In the genomic region with DNA sequence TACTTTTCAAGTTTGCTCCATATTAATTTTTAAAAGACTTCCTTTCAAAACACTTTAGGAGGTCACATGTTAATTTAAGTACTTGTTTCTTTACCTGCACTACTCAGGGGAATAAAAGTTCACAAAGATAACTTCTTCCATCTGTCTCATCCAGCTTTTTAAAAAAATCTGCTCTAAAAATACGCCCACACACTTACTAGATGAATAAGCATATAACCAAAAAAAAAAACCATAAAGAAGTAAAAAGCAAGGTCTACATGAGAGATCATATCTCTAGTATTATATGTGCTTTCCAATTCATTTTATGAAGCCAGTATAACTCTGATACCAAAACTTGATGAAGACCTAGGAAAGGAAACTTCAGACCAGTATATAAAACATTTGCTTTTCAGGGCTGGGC, we compare ENCODE assay signal across 26 cellular contexts. TPM values are rescaled to one million over a fixed set of nuclear protein-coding genes. Genes with fewer than 3 reads are reported as not detected.
DNase-seq lines count a peak whose midpoint lies in the region; ATAC-seq, FAIRE-seq and TF ChIP-seq lines count a peak whose summit lies in the region.
"Had no signal": no experiment of that assay in that cellular context is flagged by ENCODE, and none has a peak within 500 bp of the region (broad histone marks: within the 10 kb centered on the region; RNA-seq: fewer than 3 reads in every experiment).

No MANE protein-coding gene starts in this region.

- peak; percentile 75 for ATAC-seq in activated CD4-positive, alpha-beta T cell treated with anti-CD3 and anti-CD28 coated beads for 36 hours
- peak; percentile 30 for ATAC-seq in naive thymus-derived CD4-positive, alpha-beta T cell
- no peak for ATAC-seq in GM18870 (IDR thresholded peaks at IDR 0.05; ENCODE audit: unreplicated experiment)
- ATAC-seq: esophagus mucosa had no signal

- peak overlapping the region; percentile 60 for H3K27ac ChIP-seq in naive thymus-derived CD4-positive, alpha-beta T cell (ENCODE audit: low read depth, low read length)
- H3K27ac ChIP-seq: ascending aorta, SK-N-MC, suprapubic skin had no signal

- no peak for TF ChIP-seq CTCF in Caco-2 (IDR thresholded peaks at IDR 0.05; ENCODE audit: insufficient read depth in 1 of 2, low read depth in 1 of 2, low read length in 1 of 2, severe bottlenecking in 1 of 2, unreplicated experiment in 1 of 2)

- CTCF ChIA-PET in activated CD4-positive, alpha-beta T cell treated with anti-CD3 and anti-CD28 coated beads for 36 hours (lab: Charles Lee), result interaction anchor here (0.6 to 2.3 kb wide), 13 partner anchors 10 to 1861 kb away, joined by 3 to 7 read pairs (median 3); no protein-coding TSS in a partner anchor
- CTCF ChIA-PET in naive thymus-derived CD4-positive, alpha-beta T cell (lab: Charles Lee), result interaction anchor here (0.6 to 2.2 kb wide), 6 partner anchors 21 to 265 kb away, joined by 3 to 8 read pairs (median 4); no protein-coding TSS in a partner anchor
- CTCF ChIA-PET in Caco-2 (lab: Charles Lee), result no interaction called here

- H3K4me3 Mint-ChIP-seq in activated CD4-positive, alpha-beta T cell treated with anti-CD3 and anti-CD28 coated beads for 36 hours, result peak overlapping the region; percentile 10
- H3K4me3 Mint-ChIP-seq in activated T-helper 2 cell treated with anti-CD3 and anti-CD28 coated beads, Interferon-gamma antibody, Interleukin-2, Interleukin-4, amounts not matched to agents 10 μg/mL and 5 μg/mL and 100 μg/mL, durations not matched to agents 14 hours and 24 hours and 36 hours (ENCODE audit: low read depth), result peak overlapping the region; percentile 19
- peak overlapping the region; percentile 4 to 74 (median 66) for H3K4me3 Mint-ChIP-seq in naive thymus-derived CD4-positive, alpha-beta T cell
- no peak overlapping the region for H3K4me3 Mint-ChIP-seq in Caco-2 (ENCODE audit: unreplicated experiment)

- DNase-seq in activated CD4-positive, alpha-beta T cell treated with anti-CD3 and anti-CD28 coated beads for 36 hours, result no peak
- no peak for DNase-seq in activated CD4-positive, alpha-beta T cell treated with anti-CD3 and anti-CD28 coated beads for 48 hours
- no peak for DNase-seq in GM19239 (ENCODE audit: insufficient read length, low spot score)
- no peak for DNase-seq in activated T-helper 2 cell treated with anti-CD3 and anti-CD28 coated beads, Interferon-gamma antibody, Interleukin-2, Interleukin-4, amounts not matched to agents 10 μg/mL and 5 μg/mL and 100 μg/mL, durations not matched to agents 14 hours and 24 hours and 36 hours (ENCODE audit: low spot score)
- DNase-seq in naive thymus-derived CD4-positive, alpha-beta T cell, result peak in 1 of 9 donors; percentile 37
- no peak for DNase-seq in EL
- DNase-seq in Caco-2, result no peak
- DNase-seq: 8988T; activated CD4-positive, alpha-beta T cell treated with anti-CD3 and anti-CD28 coated beads, Interleukin-2, amount 50 U/mL, for 48 hours; activated effector memory CD4-positive, alpha-beta T cell treated with Interleukin-2 at 50 U/mL for 16 hours; Kasumi-1; kidney glomerular epithelial cell; NCI-H1092; NCI-H510A; NK-92 treated with Interleukin-12 subunit alpha and Interleukin-12 subunit beta, amount 100 ng/mL, for 24 hours; RPMI8226 had no signal

- peaks cover 0 to 25% (median 9%) of the 10 kb centered on the region in 3 experiments for H3K36me3 ChIP-seq in naive thymus-derived CD4-positive, alpha-beta T cell (ENCODE audit: control insufficient read depth in 2 of 3, insufficient read depth in 3 of 3, low read length in 3 of 3)
- H3K36me3 ChIP-seq in Caco-2 (ENCODE audit: control insufficient read depth, insufficient read depth, low read length), result no peaks in the 10 kb centered on the region
- H3K36me3 ChIP-seq: ascending aorta, suprapubic skin had no signal

- H3K36me3 Mint-ChIP-seq in activated CD4-positive, alpha-beta T cell treated with anti-CD3 and anti-CD28 coated beads for 36 hours (ENCODE audit: low read depth), result peaks cover 33% of the 10 kb centered on the region
- peaks cover 53% of the 10 kb centered on the region for H3K36me3 Mint-ChIP-seq in activated T-helper 2 cell treated with anti-CD3 and anti-CD28 coated beads, Interferon-gamma antibody, Interleukin-2, Interleukin-4, amounts not matched to agents 10 μg/mL and 5 μg/mL and 100 μg/mL, durations not matched to agents 14 hours and 24 hours and 36 hours (ENCODE audit: low read depth)
- peaks cover 3 to 26% (median 23%) of the 10 kb centered on the region in 5 donors for H3K36me3 Mint-ChIP-seq in naive thymus-derived CD4-positive, alpha-beta T cell
- no peaks in the 10 kb centered on the region for H3K36me3 Mint-ChIP-seq in Caco-2 (ENCODE audit: insufficient read depth, unreplicated experiment)

- no TSS peak for BruUV-seq in Caco-2 (replicated peaks; lab: Mats Ljungman, UMichigan)

- peaks cover 51 to 55% of the 10 kb centered on the region in 2 donors for H3K4me1 ChIP-seq in naive thymus-derived CD4-positive, alpha-beta T cell (ENCODE audit: control insufficient read depth in 2 of 2, insufficient read depth in 2 of 2, low read length in 2 of 2)
- no peaks in the 10 kb centered on the region for H3K4me1 ChIP-seq in Caco-2
- H3K4me1 ChIP-seq: ascending aorta, suprapubic skin had no signal

- no peaks in the 10 kb centered on the region for H3K9me3 ChIP-seq in naive thymus-derived CD4-positive, alpha-beta T cell (ENCODE audit: control insufficient read depth in 2 of 3, low read length in 3 of 3)
- no peaks in the 10 kb centered on the region for H3K9me3 ChIP-seq in Caco-2
- H3K9me3 ChIP-seq: ascending aorta, suprapubic skin had no signal

- H3K27me3 Mint-ChIP-seq in activated CD4-positive, alpha-beta T cell treated with anti-CD3 and anti-CD28 coated beads for 36 hours, result no peaks in the 10 kb centered on the region
- H3K27me3 Mint-ChIP-seq in activated T-helper 2 cell treated with anti-CD3 and anti-CD28 coated beads, Interferon-gamma antibody, Interleukin-2, Interleukin-4, amounts not matched to agents 10 μg/mL and 5 μg/mL and 100 μg/mL, durations not matched to agents 14 hours and 24 hours and 36 hours (ENCODE audit: low read depth), result no peaks in the 10 kb centered on the region
- H3K27me3 Mint-ChIP-seq in naive thymus-derived CD4-positive, alpha-beta T cell, result no peaks in the 10 kb centered on the region
- H3K27me3 Mint-ChIP-seq in Caco-2 (ENCODE audit: insufficient read depth, unreplicated experiment), result peaks cover 28% of the 10 kb centered on the region

- peak overlapping the region; percentile 85 for H3K27ac Mint-ChIP-seq in activated CD4-positive, alpha-beta T cell treated with anti-CD3 and anti-CD28 coated beads for 36 hours
- peak overlapping the region; percentile 64 for H3K27ac Mint-ChIP-seq in activated T-helper 2 cell treated with anti-CD3 and anti-CD28 coated beads, Interferon-gamma antibody, Interleukin-2, Interleukin-4, amounts not matched to agents 10 μg/mL and 5 μg/mL and 100 μg/mL, durations not matched to agents 14 hours and 24 hours and 36 hours
- H3K27ac Mint-ChIP-seq in naive thymus-derived CD4-positive, alpha-beta T cell, result peak overlapping the region; percentile 16 to 96 (median 85)
- no peak overlapping the region for H3K27ac Mint-ChIP-seq in Caco-2 (ENCODE audit: unreplicated experiment)

- FAIRE-seq in GM19239 (lab: Jason Lieb, UNC), result peak; percentile 52
- FAIRE-seq: urothelium cell line had no signal

- intact Hi-C loops in activated CD4-positive, alpha-beta T cell treated with anti-CD3 and anti-CD28 coated beads for 36 hours (cut with DNase I, micrococcal nuclease), result loop anchor here (1.0 to 10.0 kb wide), 7 partner anchors 14 to 502 kb away; no protein-coding TSS in a partner anchor
- intact Hi-C loops in activated T-helper 2 cell treated with anti-CD3 and anti-CD28 coated beads, Interferon-gamma antibody, Interleukin-2, Interleukin-4, amounts not matched to agents 10 μg/mL and 5 μg/mL and 100 μg/mL, durations not matched to agents 14 hours and 24 hours and 36 hours (cut with micrococcal nuclease), result loop anchor here (1.0 to 2.0 kb wide), 4 partner anchors 10 to 44 kb away; no protein-coding TSS in a partner anchor
- intact Hi-C loops in naive thymus-derived CD4-positive, alpha-beta T cell (cut with micrococcal nuclease), result loop anchor here (1.0 to 5.0 kb wide), 5 partner anchors 14 to 60 kb away; no protein-coding TSS in a partner anchor
- intact Hi-C loops in Caco-2 (cut with micrococcal nuclease; ENCODE audit: unreplicated experiment), result no loop called here

- no peak overlapping the region for H3K4me3 ChIP-seq in naive thymus-derived CD4-positive, alpha-beta T cell (ENCODE audit: low read length)
- no peak overlapping the region for H3K4me3 ChIP-seq in Caco-2 (ENCODE audit: low read depth, low read length)
- H3K4me3 ChIP-seq: ascending aorta, SK-N-MC, suprapubic skin had no signal

- no peaks in the 10 kb centered on the region for H3K9me3 Mint-ChIP-seq in activated CD4-positive, alpha-beta T cell treated with anti-CD3 and anti-CD28 coated beads for 36 hours (ENCODE audit: low read depth)
- no peaks in the 10 kb centered on the region for H3K9me3 Mint-ChIP-seq in activated T-helper 2 cell treated with anti-CD3 and anti-CD28 coated beads, Interferon-gamma antibody, Interleukin-2, Interleukin-4, amounts not matched to agents 10 μg/mL and 5 μg/mL and 100 μg/mL, durations not matched to agents 14 hours and 24 hours and 36 hours
- no peaks in the 10 kb centered on the region for H3K9me3 Mint-ChIP-seq in naive thymus-derived CD4-positive, alpha-beta T cell
- H3K9me3 Mint-ChIP-seq in Caco-2 (ENCODE audit: unreplicated experiment), result no peaks in the 10 kb centered on the region

- H3K27me3 ChIP-seq in naive thymus-derived CD4-positive, alpha-beta T cell (ENCODE audit: control insufficient read depth in 2 of 2, insufficient read depth in 2 of 2, low read length in 2 of 2), result no peaks in the 10 kb centered on the region
- H3K27me3 ChIP-seq in Caco-2 (replicated peaks; ENCODE audit: control insufficient read depth, insufficient read depth, low read length), result peaks cover 1% of the 10 kb centered on the region; the same call in 1 of the 2 replicates
- H3K27me3 ChIP-seq: ascending aorta had no signal

- POLR2A ChIA-PET in activated CD4-positive, alpha-beta T cell treated with anti-CD3 and anti-CD28 coated beads for 36 hours (lab: Charles Lee), result interaction anchor here (0.7 kb wide), 2 partner anchors 16 to 31 kb away, joined by 4 read pairs; no protein-coding TSS in a partner anchor
- POLR2A ChIA-PET in naive thymus-derived CD4-positive, alpha-beta T cell (lab: Charles Lee), result interaction anchor here (0.6 to 3.5 kb wide), 9 partner anchors 11 to 327 kb away, joined by 3 to 24 read pairs (median 6); no protein-coding TSS in a partner anchor
- POLR2A ChIA-PET in Caco-2 (lab: Charles Lee), result interaction anchor here (0.8 kb wide), 1 partner anchor 205 kb away, joined by 5 read pairs; no protein-coding TSS in a partner anchor

- H3K4me1 Mint-ChIP-seq in activated CD4-positive, alpha-beta T cell treated with anti-CD3 and anti-CD28 coated beads for 36 hours, result peaks cover 90% of the 10 kb centered on the region
- H3K4me1 Mint-ChIP-seq in activated T-helper 2 cell treated with anti-CD3 and anti-CD28 coated beads, Interferon-gamma antibody, Interleukin-2, Interleukin-4, amounts not matched to agents 10 μg/mL and 5 μg/mL and 100 μg/mL, durations not matched to agents 14 hours and 24 hours and 36 hours (ENCODE audit: low read depth), result peaks cover 65% of the 10 kb centered on the region
- peaks cover 44 to 98% (median 87%) of the 10 kb centered on the region in 7 donors for H3K4me1 Mint-ChIP-seq in naive thymus-derived CD4-positive, alpha-beta T cell
- no peaks in the 10 kb centered on the region for H3K4me1 Mint-ChIP-seq in Caco-2 (ENCODE audit: low read depth, unreplicated experiment)

RNA-seq across cellular contexts. Expression of a gene that starts 17.2 kb away (rescaled TPM):
- total RNA-seq in activated CD4-positive, alpha-beta T cell treated with anti-CD3 and anti-CD28 coated beads for 36 hours, result 100 to 1,000 TPM in 1 of 2 experiments, 10 to 100 TPM in 1; 76.1 to 109 TPM
- 60.5 and 67.9 TPM in 2 replicates for total RNA-seq in activated T-helper 2 cell treated with anti-CD3 and anti-CD28 coated beads, Interferon-gamma antibody, Interleukin-2, Interleukin-4, amounts not matched to agents 10 μg/mL and 5 μg/mL and 100 μg/mL, durations not matched to agents 14 hours and 24 hours and 36 hours
- 100 to 1,000 TPM in 4 of 5 experiments, 10 to 100 TPM in 1; 99.3 to 117 (median 109) TPM for total RNA-seq in naive thymus-derived CD4-positive, alpha-beta T cell
- polyA plus RNA-seq in naive thymus-derived CD4-positive, alpha-beta T cell, result 100 to 1,000 TPM; 254 to 289 TPM
- total RNA-seq in Caco-2 (2022), result 0.70 and 1.5 TPM in 2 replicates
- total RNA-seq: ascending aorta, G401, lung microvascular endothelial cell, myocyte, osteocyte had no signal

Comparison
In these comparisons a context has a peak if more than half of its experiments do, and no peak if none do; other contexts are left out.
1. RNA of a gene that starts 17.2 kb away (total RNA-seq): 76.1 to 109 TPM in activated CD4-positive, alpha-beta T cell treated with anti-CD3 and anti-CD28 coated beads for 36 hours, 99.3 to 117 TPM in naive thymus-derived CD4-positive, alpha-beta T cell and 60.5 to 67.9 TPM in activated T-helper 2 cell treated with anti-CD3 and anti-CD28 coated beads, Interferon-gamma antibody, Interleukin-2, Interleukin-4, amounts not matched to agents 10 μg/mL and 5 μg/mL and 100 μg/mL, durations not matched to agents 14 hours and 24 hours and 36 hours; 0.70 to 1.5 TPM in Caco-2; every median in the first group is over 10 times any median in the second.